9 cellular contexts compared by ENCODE assay signal in genomic region chr5:93586948-93587918, GRCh38. TPM values are rescaled to one million over a fixed set of nuclear protein-coding genes. Genes with fewer than 3 reads are reported as not detected.
DNase-seq lines count a peak whose midpoint lies in the region; TF ChIP-seq lines count a peak whose summit lies in the region.
"Had no signal": no experiment of that assay in that cellular context is flagged by ENCODE, and none has a peak within 500 bp of the region (broad histone marks: within the 10 kb centered on the region; RNA-seq: fewer than 3 reads in every experiment).

No MANE protein-coding gene starts in this region.

- no peaks in the 10 kb centered on the region for H3K9me3 Mint-ChIP-seq in activated CD4-positive, alpha-beta T cell treated with anti-CD3 and anti-CD28 coated beads, Interleukin-2, amount 10 ng/mL, durations not matched to agents 7 days and 5 days
- H3K9me3 Mint-ChIP-seq in brain (peaks cover 0 to 21% (median 2%) of the 10 kb centered on the region in 5 experiments), CD14-positive monocyte (peaks cover 2 to 33% (median 14%) of the 10 kb centered on the region in 7 donors)

- no peak for DNase-seq in activated CD4-positive, alpha-beta T cell treated with anti-CD3 and anti-CD28 coated beads, Interleukin-2, amount 10 ng/mL, durations not matched to agents 7 days and 5 days
- DNase-seq in activated CD4-positive, alpha-beta T cell treated with anti-CD3 and anti-CD28 coated beads for 1 hour = no peak
- DNase-seq in left kidney (ENCODE audit: low read depth, low spot score) (peak; percentile 67), substantia nigra (lab: John Stamatoyannopoulos, UW) (peak in 2 of 49 donors; percentile 18 to 45), KG1 (lab: John Stamatoyannopoulos, UW) (no peak), CD14-positive monocyte (ENCODE audit: low spot score) (no peak), mucosa of gallbladder (ENCODE audit: low spot score) (no peak)
- DNase-seq: amniotic stem cell had no signal

- no peak overlapping the region for H3K4me3 Mint-ChIP-seq in activated CD4-positive, alpha-beta T cell treated with anti-CD3 and anti-CD28 coated beads, Interleukin-2, amount 10 ng/mL, durations not matched to agents 7 days and 5 days
- H3K4me3 Mint-ChIP-seq in brain (peak overlapping the region in 4 of 5 experiments; percentile 98 to 100 (median 99)), CD14-positive monocyte (peak overlapping the region in 1 of 2 donors; percentile 87)

- TF ChIP-seq CTCF in brain (conservative IDR thresholded peaks at IDR 0.05) = no peak
- TF ChIP-seq CTCF in CD14-positive monocyte (IDR thresholded peaks at IDR 0.05) = no peak

- H3K27me3 Mint-ChIP-seq in activated CD4-positive, alpha-beta T cell treated with anti-CD3 and anti-CD28 coated beads, Interleukin-2, amount 10 ng/mL, durations not matched to agents 7 days and 5 days = peaks cover 62% of the 10 kb centered on the region
- peaks cover 36% of the 10 kb centered on the region for H3K27me3 Mint-ChIP-seq in brain
- peaks cover 32 to 71% (median 68%) of the 10 kb centered on the region in 3 donors for H3K27me3 Mint-ChIP-seq in CD14-positive monocyte (ENCODE audit: low read depth in 3 of 3)

- H3K27ac Mint-ChIP-seq in activated CD4-positive, alpha-beta T cell treated with anti-CD3 and anti-CD28 coated beads, Interleukin-2, amount 10 ng/mL, durations not matched to agents 7 days and 5 days = peak overlapping the region; percentile 42
- H3K27ac Mint-ChIP-seq in brain (peak overlapping the region; percentile 99 to 100 (median 100)), CD14-positive monocyte (no peak overlapping the region)

- H3K27ac ChIP-seq in substantia nigra (ENCODE audit: low read depth, low read length, poor library complexity, severe bottlenecking) = peak overlapping the region; percentile 55

- peaks cover 7% of the 10 kb centered on the region for H3K36me3 Mint-ChIP-seq in activated CD4-positive, alpha-beta T cell treated with anti-CD3 and anti-CD28 coated beads, Interleukin-2, amount 10 ng/mL, durations not matched to agents 7 days and 5 days (ENCODE audit: low read depth)
- H3K36me3 Mint-ChIP-seq in brain (peaks cover 58% of the 10 kb centered on the region), CD14-positive monocyte (peaks cover 2 to 5% of the 10 kb centered on the region in 2 donors)

- CTCF ChIA-PET in activated CD4-positive, alpha-beta T cell treated with anti-CD3 and anti-CD28 coated beads, Interleukin-2, amount 10 ng/mL, durations not matched to agents 7 days and 5 days (lab: Charles Lee) = interaction anchor here (0.6 to 1.9 kb wide), 5 partner anchors 8 to 299 kb away, joined by 3 to 5 read pairs (median 3); no protein-coding TSS in a partner anchor

- POLR2A ChIA-PET in activated CD4-positive, alpha-beta T cell treated with anti-CD3 and anti-CD28 coated beads, Interleukin-2, amount 10 ng/mL, durations not matched to agents 7 days and 5 days (lab: Charles Lee) = interaction anchor here (0.6 kb wide), 1 partner anchor 8 kb away, joined by 5 read pairs; no protein-coding TSS in a partner anchor

- intact Hi-C loops in CD14-positive monocyte (cut with micrococcal nuclease) = loop anchor here (5.0 to 10.0 kb wide), 2 partner anchors 215 to 328 kb away; no protein-coding TSS in a partner anchor

- peaks cover 21% of the 10 kb centered on the region for H3K4me1 Mint-ChIP-seq in activated CD4-positive, alpha-beta T cell treated with anti-CD3 and anti-CD28 coated beads, Interleukin-2, amount 10 ng/mL, durations not matched to agents 7 days and 5 days
- H3K4me1 Mint-ChIP-seq in brain (peaks cover 34% of the 10 kb centered on the region), CD14-positive monocyte (peaks cover 22% of the 10 kb centered on the region)

RNA-seq across cellular contexts. Expression of gene NR2F1, which starts 4.2 kb away (rescaled TPM):
- not detected for total RNA-seq in activated CD4-positive, alpha-beta T cell treated with anti-CD3 and anti-CD28 coated beads, Interleukin-2, amount 10 ng/mL, durations not matched to agents 7 days and 5 days
- polyA plus RNA-seq in brain (ENCODE audit: insufficient read depth, low read depth, low replicate concordance) (356 TPM), CD14-positive monocyte (not detected)
- total RNA-seq in mucosa of gallbladder = 162 TPM

RNA-seq across cellular contexts. Expression of gene NR2F1-AS1, which starts 6.2 kb away (rescaled TPM):
- total RNA-seq in activated CD4-positive, alpha-beta T cell treated with anti-CD3 and anti-CD28 coated beads, Interleukin-2, amount 10 ng/mL, durations not matched to agents 7 days and 5 days = not detected
- polyA plus RNA-seq in brain (ENCODE audit: insufficient read depth, low read depth, low replicate concordance) (35.2 TPM), CD14-positive monocyte (not detected)
- 29.5 TPM for total RNA-seq in mucosa of gallbladder

Comparison
In these comparisons a context has a peak if more than half of its experiments do, and no peak if none do; other contexts are left out.
1. H3K27ac Mint-ChIP-seq: peak in activated CD4-positive, alpha-beta T cell treated with anti-CD3 and anti-CD28 coated beads, Interleukin-2, amount 10 ng/mL, durations not matched to agents 7 days and 5 days (single experiment) and brain (5 of 5); none in CD14-positive monocyte (0 of 7).
2. RNA of gene NR2F1, which starts 4.2 kb away (total RNA-seq): 162 TPM in mucosa of gallbladder (single experiment); not detected in activated CD4-positive, alpha-beta T cell treated with anti-CD3 and anti-CD28 coated beads, Interleukin-2, amount 10 ng/mL, durations not matched to agents 7 days and 5 days; every median in the first group is over 100 times any median in the second.
3. RNA of gene NR2F1-AS1, which starts 6.2 kb away (total RNA-seq): 29.5 TPM in mucosa of gallbladder (single experiment); not detected in activated CD4-positive, alpha-beta T cell treated with anti-CD3 and anti-CD28 coated beads, Interleukin-2, amount 10 ng/mL, durations not matched to agents 7 days and 5 days; every median in the first group is over 10 times any median in the second.